ENCODE assay signal across 8 cellular contexts in the genomic region with DNA sequence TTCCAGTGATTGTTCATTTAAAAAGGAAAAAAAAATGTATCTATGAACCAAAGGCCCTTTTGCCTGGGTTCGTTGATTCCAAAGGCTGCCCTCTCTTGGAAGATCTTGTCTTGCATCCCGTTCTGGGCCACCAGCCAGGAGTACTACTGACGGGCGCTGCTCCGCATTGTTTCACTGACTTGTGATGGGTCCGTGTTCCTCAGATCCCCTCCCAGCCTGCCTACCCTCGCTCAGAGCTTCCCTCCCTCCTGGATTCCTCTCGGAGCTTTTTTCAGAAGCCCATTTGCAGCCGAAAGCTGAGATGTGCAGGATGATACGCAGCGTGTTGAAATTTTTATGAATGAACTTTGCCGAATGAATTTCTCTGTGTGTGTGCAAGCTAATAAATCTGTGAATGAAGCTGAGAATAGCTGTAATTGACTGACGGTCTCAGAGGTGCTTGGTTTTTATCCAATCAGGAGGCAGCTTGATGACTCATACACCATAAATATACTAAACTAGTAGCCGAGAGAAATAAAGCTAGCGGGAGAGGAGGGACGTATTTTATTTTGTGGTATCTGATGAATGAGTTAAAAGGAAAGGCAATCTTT. TPM values are rescaled to one million over a fixed set of nuclear protein-coding genes. Genes with fewer than 3 reads are reported as not detected.
DNase-seq lines count a peak whose midpoint lies in the region; ATAC-seq, FAIRE-seq and TF ChIP-seq lines count a peak whose summit lies in the region.

A gene with protein sequence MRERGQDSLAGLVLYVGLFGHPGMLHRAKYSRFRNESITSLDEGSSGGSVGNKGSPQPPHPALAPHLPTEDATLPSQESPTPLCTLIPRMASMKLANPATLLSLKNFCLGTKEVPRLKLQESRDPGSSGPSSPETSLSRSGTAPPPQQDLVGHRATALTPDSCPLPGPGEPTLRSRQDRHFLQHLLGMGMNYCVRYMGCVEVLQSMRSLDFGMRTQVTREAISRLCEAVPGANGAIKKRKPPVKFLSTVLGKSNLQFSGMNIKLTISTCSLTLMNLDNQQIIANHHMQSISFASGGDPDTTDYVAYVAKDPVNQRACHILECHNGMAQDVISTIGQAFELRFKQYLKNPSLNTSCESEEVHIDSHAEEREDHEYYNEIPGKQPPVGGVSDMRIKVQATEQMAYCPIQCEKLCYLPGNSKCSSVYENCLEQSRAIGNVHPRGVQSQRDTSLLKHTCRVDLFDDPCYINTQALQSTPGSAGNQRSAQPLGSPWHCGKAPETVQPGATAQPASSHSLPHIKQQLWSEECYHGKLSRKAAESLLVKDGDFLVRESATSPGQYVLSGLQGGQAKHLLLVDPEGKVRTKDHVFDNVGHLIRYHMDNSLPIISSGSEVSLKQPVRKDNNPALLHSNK (minus strand): TSS at position 396 of the 590 bp plus-strand sequence. CDS start 904 bp downstream, outside the sequence.

- H3K4me3 ChIP-seq in HUES48 (ENCODE audit: low read depth, low read length) (peak within 1 kb of the TSS; percentile 89), dorsolateral prefrontal cortex (peak within 1 kb of the TSS; percentile 30 to 90 (median 69)), small intestine (ENCODE audit: low read depth in 1 of 2, low read length in 2 of 2) (peak within 1 kb of the TSS in 1 of 2 donors; percentile 30)

- CTCF ChIA-PET in activated naive CD4-positive, alpha-beta T cell treated with anti-CD3 and anti-CD28 coated beads, Interleukin-2, amount 10 ng/mL, durations not matched to agents 7 days and 5 days (lab: Charles Lee): interaction anchor here (0.8 to 8.6 kb wide), 8 partner anchors 12 to 182 kb away, joined by 4 to 112 read pairs (median 12); a partner anchor contains a TSS

- H3K9ac ChIP-seq in HUES48 (ENCODE audit: low read depth, low read length): no peak within 1 kb of the TSS

- FAIRE-seq in small intestine (lab: Jason Lieb, UNC): no peak

- peak within 1 kb of the TSS; percentile 73 for H3K27ac Mint-ChIP-seq in activated naive CD4-positive, alpha-beta T cell treated with anti-CD3 and anti-CD28 coated beads, Interleukin-2, amount 10 ng/mL, durations not matched to agents 7 days and 5 days

- ATAC-seq in HG03135 (IDR thresholded peaks at IDR 0.05; ENCODE audit: unreplicated experiment): no peak

- H3K36me3 Mint-ChIP-seq in activated naive CD4-positive, alpha-beta T cell treated with anti-CD3 and anti-CD28 coated beads, Interleukin-2, amount 10 ng/mL, durations not matched to agents 7 days and 5 days: peaks cover 4% of the 10 kb centered on the region

- intact Hi-C loops in dorsolateral prefrontal cortex (cut with DNase I): loop anchor here (5.0 kb wide), 2 partner anchors 66 to 86 kb away; a partner anchor contains a TSS

- H3K27me3 ChIP-seq in HUES48 (ENCODE audit: control insufficient read depth, insufficient read depth, low read length): peaks cover 33% of the 10 kb centered on the region
- no peaks in the 10 kb centered on the region for H3K27me3 ChIP-seq in dorsolateral prefrontal cortex
- H3K27me3 ChIP-seq in small intestine (ENCODE audit: control insufficient read depth in 2 of 2, insufficient read depth in 2 of 2, low read length in 2 of 2): peaks cover 0 to 4% of the 10 kb centered on the region in 2 donors

- TF ChIP-seq CTCF in dorsolateral prefrontal cortex (IDR thresholded peaks at IDR 0.05 in 54 of 56, conservative IDR thresholded peaks at IDR 0.05 in 2 of 56; ENCODE audit: low read depth in 1 of 56, partially characterized antibody in 56 of 56): peak in 51 of 56 donors; percentile 10 to 68 (median 43)

- DNase-seq in activated naive CD4-positive, alpha-beta T cell treated with anti-CD3 and anti-CD28 coated beads, Interleukin-2, amount 10 ng/mL, durations not matched to agents 7 days and 5 days: no peak
- DNase-seq in activated naive CD4-positive, alpha-beta T cell treated with anti-CD3 and anti-CD28 coated beads, Interleukin-2, amount 50 U/mL, for 16 hours: no peak
- DNase-seq in SHP77 treated with DMSO at 0.1 percent for 48 hours (lab: John Stamatoyannopoulos, UW) (peak; percentile 74), dorsolateral prefrontal cortex (peak; percentile 60 to 84 (median 80)), kidney glomerular epithelial cell (lab: John Stamatoyannopoulos, UW) (peak; percentile 80), small intestine (peak; percentile 64)

- WGBS in small intestine, 3 donors: 0 to 1% (median 1%) methylated on average over 16 of the region's 16 CpGs

- H3K4me1 ChIP-seq in HUES48 (ENCODE audit: control insufficient read depth, insufficient read depth, low read length): no peaks in the 10 kb centered on the region
- H3K4me1 ChIP-seq in small intestine (ENCODE audit: control insufficient read depth in 2 of 2, insufficient read depth in 1 of 2, low read depth in 1 of 2, low read length in 1 of 2): peaks cover 2% of the 10 kb centered on the region in 2 donors

- H3K4me3 Mint-ChIP-seq in activated naive CD4-positive, alpha-beta T cell treated with anti-CD3 and anti-CD28 coated beads, Interleukin-2, amount 10 ng/mL, durations not matched to agents 7 days and 5 days: peak within 1 kb of the TSS; percentile 62

- H3K27ac ChIP-seq in HUES48 (ENCODE audit: low read depth, low read length): no peak within 1 kb of the TSS
- peak within 1 kb of the TSS in 26 of 59 donors; percentile 7 to 75 (median 36) for H3K27ac ChIP-seq in dorsolateral prefrontal cortex
- H3K27ac ChIP-seq in small intestine (ENCODE audit: low read depth in 1 of 2, low read length in 1 of 2): no peak within 1 kb of the TSS

- H3K4me1 Mint-ChIP-seq in activated naive CD4-positive, alpha-beta T cell treated with anti-CD3 and anti-CD28 coated beads, Interleukin-2, amount 10 ng/mL, durations not matched to agents 7 days and 5 days: peaks cover 40% of the 10 kb centered on the region

- H3K9me3 Mint-ChIP-seq in activated naive CD4-positive, alpha-beta T cell treated with anti-CD3 and anti-CD28 coated beads, Interleukin-2, amount 10 ng/mL, durations not matched to agents 7 days and 5 days: no peaks in the 10 kb centered on the region

- H3K27me3 Mint-ChIP-seq in activated naive CD4-positive, alpha-beta T cell treated with anti-CD3 and anti-CD28 coated beads, Interleukin-2, amount 10 ng/mL, durations not matched to agents 7 days and 5 days: peaks cover 58% of the 10 kb centered on the region

- H3K36me3 ChIP-seq in HUES48 (ENCODE audit: control insufficient read depth, insufficient read depth, low read length) (no peaks in the 10 kb centered on the region), small intestine (ENCODE audit: control insufficient read depth in 2 of 2, insufficient read depth in 2 of 2, low read length in 2 of 2) (no peaks in the 10 kb centered on the region)

- no peaks in the 10 kb centered on the region for H3K9me3 ChIP-seq in HUES48 (ENCODE audit: control insufficient read depth, insufficient read depth, low read length)
- H3K9me3 ChIP-seq in small intestine (ENCODE audit: control insufficient read depth, low read depth): no peaks in the 10 kb centered on the region

RNA-seq across cellular contexts. Expression of the gene that starts here (rescaled TPM):
- 10 to 100 TPM in 97 of 120 experiments, 1 to 10 TPM in 23; 4.1 to 69.2 (median 16.4) TPM for total RNA-seq in dorsolateral prefrontal cortex
- under 1 TPM in 1 of 3 donors, not detected in 2; 0.52 TPM for polyA plus RNA-seq in small intestine

Comparison
In these comparisons a context has a peak if more than half of its experiments do, and no peak if none do; other contexts are left out.
1. Peak in DNase-seq in small intestine; RNA of the gene not detected or under 1 TPM.
2. DNase-seq: peak in SHP77 treated with DMSO at 0.1 percent for 48 hours (single experiment), dorsolateral prefrontal cortex (10 of 10) and kidney glomerular epithelial cell (single experiment); none in activated naive CD4-positive, alpha-beta T cell treated with anti-CD3 and anti-CD28 coated beads, Interleukin-2, amount 10 ng/mL, durations not matched to agents 7 days and 5 days (single experiment) and activated naive CD4-positive, alpha-beta T cell treated with anti-CD3 and anti-CD28 coated beads, Interleukin-2, amount 50 U/mL, for 16 hours (single experiment).